In genomic region chr7:43077732-43078391, GRCh38 we compare ENCODE assay signal across 1 cellular context.
TF ChIP-seq lines count a peak whose summit lies in the region.

No MANE protein-coding gene starts in this region.

TF ChIP-seq in K562, 482 proteins besides CTCF, POLR2A, EP300 and RAD21 (continued from another document and continues in another):
- TF ChIP-seq ZBTB40 (IDR thresholded peaks at IDR 0.05) (peak; percentile 78), ZBTB40 (CRISPR knock-in tag; IDR thresholded peaks at IDR 0.05) (no peak), NFXL1 (CRISPR knock-in tag; IDR thresholded peaks at IDR 0.05) (no peak), BDP1 (IDR thresholded peaks at IDR 0.05; ENCODE audit: insufficient read depth, insufficient read length) (no peak), ZBTB17 (CRISPR knock-in tag; IDR thresholded peaks at IDR 0.05) (no peak), ARID3B (CRISPR knock-in tag; IDR thresholded peaks at IDR 0.05; ENCODE audit: borderline replicate concordance) (no peak), ZNF699 (CRISPR knock-in tag; IDR thresholded peaks at IDR 0.05; ENCODE audit: insufficient replicate concordance) (no peak), CXXC5 (CRISPR knock-in tag; IDR thresholded peaks at IDR 0.05) (no peak), SIRT6 (IDR thresholded peaks at IDR 0.05; ENCODE audit: low read depth, low read length) (no peak), ZNF551 (CRISPR knock-in tag; IDR thresholded peaks at IDR 0.05) (no peak), KAT2B (IDR thresholded peaks at IDR 0.05; ENCODE audit: low read depth, low read length) (no peak), CBFA2T3 (IDR thresholded peaks at IDR 0.05) (no peak), CEBPZ (IDR thresholded peaks at IDR 0.05; ENCODE audit: borderline replicate concordance, low read depth, low read length) (no peak), ZNF217 (CRISPR knock-in tag; IDR thresholded peaks at IDR 0.05) (no peak), TAF9B (IDR thresholded peaks at IDR 0.05; ENCODE audit: partially characterized antibody) (no peak), ZC3H11A (IDR thresholded peaks at IDR 0.05; ENCODE audit: low read depth, low read length) (no peak), ZNF57 (CRISPR knock-in tag; IDR thresholded peaks at IDR 0.05) (no peak), PRDM10 (IDR thresholded peaks at IDR 0.05; ENCODE audit: partially characterized antibody) (no peak), ZNF398 (CRISPR knock-in tag; IDR thresholded peaks at IDR 0.05) (no peak), TSHZ1 (CRISPR knock-in tag; IDR thresholded peaks at IDR 0.05) (no peak), MAFG (tag; conservative IDR thresholded peaks at IDR 0.05) (peak; percentile 92), REST (CRISPR knock-in tag; IDR thresholded peaks at IDR 0.05; ENCODE audit: low read depth) (no peak), ZNF174 (CRISPR knock-in tag; IDR thresholded peaks at IDR 0.05) (no peak), MCM2 (IDR thresholded peaks at IDR 0.05; ENCODE audit: low read depth) (no peak)
